ENCODE assay signal across 1 cellular context in the genomic region with DNA sequence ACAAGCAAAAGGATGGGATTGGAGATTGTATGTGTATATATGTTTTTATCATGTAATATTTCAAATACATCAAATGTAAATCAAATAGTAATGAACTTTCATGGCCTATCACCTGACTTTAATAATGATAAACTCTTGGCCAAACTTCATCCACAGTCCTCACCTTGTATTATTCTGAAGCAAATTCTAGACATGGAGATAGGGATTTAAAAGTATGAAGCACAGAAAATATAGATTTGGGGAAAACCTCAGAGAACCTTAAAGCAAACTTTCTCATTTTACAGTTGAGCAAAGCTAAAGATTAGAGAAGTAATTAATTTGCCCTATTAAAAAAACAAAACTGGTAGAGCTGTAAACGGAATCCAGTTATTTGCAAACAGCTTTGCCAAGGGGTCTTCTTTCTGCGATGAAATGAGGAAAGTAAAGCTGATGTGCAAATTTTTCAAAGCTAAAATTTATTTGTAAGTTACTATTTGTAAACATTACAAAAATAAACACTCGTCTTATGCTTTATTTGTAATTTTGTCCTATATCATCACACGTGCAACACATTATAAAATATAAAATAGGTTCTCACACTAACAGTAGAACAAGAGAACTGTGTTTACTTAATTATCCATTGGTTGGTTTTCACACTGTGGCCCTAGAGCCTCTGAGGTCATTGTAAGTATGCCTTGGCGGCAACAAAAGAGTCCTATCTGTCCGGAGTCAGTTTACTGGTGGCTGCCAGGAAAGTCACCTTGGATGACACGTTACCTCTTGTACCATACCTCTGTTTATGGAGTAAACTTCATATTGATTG.
TF ChIP-seq lines count a peak whose summit lies in the region.

No MANE protein-coding gene starts in this region.

TF ChIP-seq in K562, 482 proteins besides CTCF, POLR2A, EP300 and RAD21 (continued from another document and continues in another):
- TF ChIP-seq, protein P1, sequence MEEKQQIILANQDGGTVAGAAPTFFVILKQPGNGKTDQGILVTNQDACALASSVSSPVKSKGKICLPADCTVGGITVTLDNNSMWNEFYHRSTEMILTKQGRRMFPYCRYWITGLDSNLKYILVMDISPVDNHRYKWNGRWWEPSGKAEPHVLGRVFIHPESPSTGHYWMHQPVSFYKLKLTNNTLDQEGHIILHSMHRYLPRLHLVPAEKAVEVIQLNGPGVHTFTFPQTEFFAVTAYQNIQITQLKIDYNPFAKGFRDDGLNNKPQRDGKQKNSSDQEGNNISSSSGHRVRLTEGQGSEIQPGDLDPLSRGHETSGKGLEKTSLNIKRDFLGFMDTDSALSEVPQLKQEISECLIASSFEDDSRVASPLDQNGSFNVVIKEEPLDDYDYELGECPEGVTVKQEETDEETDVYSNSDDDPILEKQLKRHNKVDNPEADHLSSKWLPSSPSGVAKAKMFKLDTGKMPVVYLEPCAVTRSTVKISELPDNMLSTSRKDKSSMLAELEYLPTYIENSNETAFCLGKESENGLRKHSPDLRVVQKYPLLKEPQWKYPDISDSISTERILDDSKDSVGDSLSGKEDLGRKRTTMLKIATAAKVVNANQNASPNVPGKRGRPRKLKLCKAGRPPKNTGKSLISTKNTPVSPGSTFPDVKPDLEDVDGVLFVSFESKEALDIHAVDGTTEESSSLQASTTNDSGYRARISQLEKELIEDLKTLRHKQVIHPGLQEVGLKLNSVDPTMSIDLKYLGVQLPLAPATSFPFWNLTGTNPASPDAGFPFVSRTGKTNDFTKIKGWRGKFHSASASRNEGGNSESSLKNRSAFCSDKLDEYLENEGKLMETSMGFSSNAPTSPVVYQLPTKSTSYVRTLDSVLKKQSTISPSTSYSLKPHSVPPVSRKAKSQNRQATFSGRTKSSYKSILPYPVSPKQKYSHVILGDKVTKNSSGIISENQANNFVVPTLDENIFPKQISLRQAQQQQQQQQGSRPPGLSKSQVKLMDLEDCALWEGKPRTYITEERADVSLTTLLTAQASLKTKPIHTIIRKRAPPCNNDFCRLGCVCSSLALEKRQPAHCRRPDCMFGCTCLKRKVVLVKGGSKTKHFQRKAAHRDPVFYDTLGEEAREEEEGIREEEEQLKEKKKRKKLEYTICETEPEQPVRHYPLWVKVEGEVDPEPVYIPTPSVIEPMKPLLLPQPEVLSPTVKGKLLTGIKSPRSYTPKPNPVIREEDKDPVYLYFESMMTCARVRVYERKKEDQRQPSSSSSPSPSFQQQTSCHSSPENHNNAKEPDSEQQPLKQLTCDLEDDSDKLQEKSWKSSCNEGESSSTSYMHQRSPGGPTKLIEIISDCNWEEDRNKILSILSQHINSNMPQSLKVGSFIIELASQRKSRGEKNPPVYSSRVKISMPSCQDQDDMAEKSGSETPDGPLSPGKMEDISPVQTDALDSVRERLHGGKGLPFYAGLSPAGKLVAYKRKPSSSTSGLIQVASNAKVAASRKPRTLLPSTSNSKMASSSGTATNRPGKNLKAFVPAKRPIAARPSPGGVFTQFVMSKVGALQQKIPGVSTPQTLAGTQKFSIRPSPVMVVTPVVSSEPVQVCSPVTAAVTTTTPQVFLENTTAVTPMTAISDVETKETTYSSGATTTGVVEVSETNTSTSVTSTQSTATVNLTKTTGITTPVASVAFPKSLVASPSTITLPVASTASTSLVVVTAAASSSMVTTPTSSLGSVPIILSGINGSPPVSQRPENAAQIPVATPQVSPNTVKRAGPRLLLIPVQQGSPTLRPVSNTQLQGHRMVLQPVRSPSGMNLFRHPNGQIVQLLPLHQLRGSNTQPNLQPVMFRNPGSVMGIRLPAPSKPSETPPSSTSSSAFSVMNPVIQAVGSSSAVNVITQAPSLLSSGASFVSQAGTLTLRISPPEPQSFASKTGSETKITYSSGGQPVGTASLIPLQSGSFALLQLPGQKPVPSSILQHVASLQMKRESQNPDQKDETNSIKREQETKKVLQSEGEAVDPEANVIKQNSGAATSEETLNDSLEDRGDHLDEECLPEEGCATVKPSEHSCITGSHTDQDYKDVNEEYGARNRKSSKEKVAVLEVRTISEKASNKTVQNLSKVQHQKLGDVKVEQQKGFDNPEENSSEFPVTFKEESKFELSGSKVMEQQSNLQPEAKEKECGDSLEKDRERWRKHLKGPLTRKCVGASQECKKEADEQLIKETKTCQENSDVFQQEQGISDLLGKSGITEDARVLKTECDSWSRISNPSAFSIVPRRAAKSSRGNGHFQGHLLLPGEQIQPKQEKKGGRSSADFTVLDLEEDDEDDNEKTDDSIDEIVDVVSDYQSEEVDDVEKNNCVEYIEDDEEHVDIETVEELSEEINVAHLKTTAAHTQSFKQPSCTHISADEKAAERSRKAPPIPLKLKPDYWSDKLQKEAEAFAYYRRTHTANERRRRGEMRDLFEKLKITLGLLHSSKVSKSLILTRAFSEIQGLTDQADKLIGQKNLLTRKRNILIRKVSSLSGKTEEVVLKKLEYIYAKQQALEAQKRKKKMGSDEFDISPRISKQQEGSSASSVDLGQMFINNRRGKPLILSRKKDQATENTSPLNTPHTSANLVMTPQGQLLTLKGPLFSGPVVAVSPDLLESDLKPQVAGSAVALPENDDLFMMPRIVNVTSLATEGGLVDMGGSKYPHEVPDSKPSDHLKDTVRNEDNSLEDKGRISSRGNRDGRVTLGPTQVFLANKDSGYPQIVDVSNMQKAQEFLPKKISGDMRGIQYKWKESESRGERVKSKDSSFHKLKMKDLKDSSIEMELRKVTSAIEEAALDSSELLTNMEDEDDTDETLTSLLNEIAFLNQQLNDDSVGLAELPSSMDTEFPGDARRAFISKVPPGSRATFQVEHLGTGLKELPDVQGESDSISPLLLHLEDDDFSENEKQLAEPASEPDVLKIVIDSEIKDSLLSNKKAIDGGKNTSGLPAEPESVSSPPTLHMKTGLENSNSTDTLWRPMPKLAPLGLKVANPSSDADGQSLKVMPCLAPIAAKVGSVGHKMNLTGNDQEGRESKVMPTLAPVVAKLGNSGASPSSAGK (IDR thresholded peaks at IDR 0.05) = peak; percentile 38; the same call in 1 of the 2 replicates
- no peak for TF ChIP-seq MYNN (IDR thresholded peaks at IDR 0.05)
- TF ChIP-seq MYNN (CRISPR knock-in tag; IDR thresholded peaks at IDR 0.05) = no peak
- no peak for TF ChIP-seq MCM5 (IDR thresholded peaks at IDR 0.05; ENCODE audit: low read depth)
- TF ChIP-seq, protein P2, sequence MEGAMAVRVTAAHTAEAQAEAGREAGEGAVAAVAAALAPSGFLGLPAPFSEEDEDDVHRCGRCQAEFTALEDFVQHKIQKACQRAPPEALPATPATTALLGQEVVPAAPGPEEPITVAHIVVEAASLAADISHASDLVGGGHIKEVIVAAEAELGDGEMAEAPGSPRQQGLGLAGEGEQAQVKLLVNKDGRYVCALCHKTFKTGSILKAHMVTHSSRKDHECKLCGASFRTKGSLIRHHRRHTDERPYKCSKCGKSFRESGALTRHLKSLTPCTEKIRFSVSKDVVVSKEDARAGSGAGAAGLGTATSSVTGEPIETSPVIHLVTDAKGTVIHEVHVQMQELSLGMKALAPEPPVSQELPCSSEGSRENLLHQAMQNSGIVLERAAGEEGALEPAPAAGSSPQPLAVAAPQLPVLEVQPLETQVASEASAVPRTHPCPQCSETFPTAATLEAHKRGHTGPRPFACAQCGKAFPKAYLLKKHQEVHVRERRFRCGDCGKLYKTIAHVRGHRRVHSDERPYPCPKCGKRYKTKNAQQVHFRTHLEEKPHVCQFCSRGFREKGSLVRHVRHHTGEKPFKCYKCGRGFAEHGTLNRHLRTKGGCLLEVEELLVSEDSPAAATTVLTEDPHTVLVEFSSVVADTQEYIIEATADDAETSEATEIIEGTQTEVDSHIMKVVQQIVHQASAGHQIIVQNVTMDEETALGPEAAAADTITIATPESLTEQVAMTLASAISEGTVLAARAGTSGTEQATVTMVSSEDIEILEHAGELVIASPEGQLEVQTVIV (CRISPR knock-in tag; IDR thresholded peaks at IDR 0.05; ENCODE audit: borderline replicate concordance) = no peak
- no peak for TF ChIP-seq ZNF143 (CRISPR knock-in tag; IDR thresholded peaks at IDR 0.05)
- TF ChIP-seq, protein P3, sequence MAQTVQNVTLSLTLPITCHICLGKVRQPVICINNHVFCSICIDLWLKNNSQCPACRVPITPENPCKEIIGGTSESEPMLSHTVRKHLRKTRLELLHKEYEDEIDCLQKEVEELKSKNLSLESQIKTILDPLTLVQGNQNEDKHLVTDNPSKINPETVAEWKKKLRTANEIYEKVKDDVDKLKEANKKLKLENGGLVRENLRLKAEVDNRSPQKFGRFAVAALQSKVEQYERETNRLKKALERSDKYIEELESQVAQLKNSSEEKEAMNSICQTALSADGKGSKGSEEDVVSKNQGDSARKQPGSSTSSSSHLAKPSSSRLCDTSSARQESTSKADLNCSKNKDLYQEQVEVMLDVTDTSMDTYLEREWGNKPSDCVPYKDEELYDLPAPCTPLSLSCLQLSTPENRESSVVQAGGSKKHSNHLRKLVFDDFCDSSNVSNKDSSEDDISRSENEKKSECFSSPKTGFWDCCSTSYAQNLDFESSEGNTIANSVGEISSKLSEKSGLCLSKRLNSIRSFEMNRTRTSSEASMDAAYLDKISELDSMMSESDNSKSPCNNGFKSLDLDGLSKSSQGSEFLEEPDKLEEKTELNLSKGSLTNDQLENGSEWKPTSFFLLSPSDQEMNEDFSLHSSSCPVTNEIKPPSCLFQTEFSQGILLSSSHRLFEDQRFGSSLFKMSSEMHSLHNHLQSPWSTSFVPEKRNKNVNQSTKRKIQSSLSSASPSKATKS (CRISPR knock-in tag; IDR thresholded peaks at IDR 0.05) = no peak
- TF ChIP-seq JUND (IDR thresholded peaks at IDR 0.05; ENCODE audit: borderline replicate concordance, low read depth, low read length) = peak; percentile 54; the same call in 1 of the 2 replicates
- TF ChIP-seq JUND (tag; IDR thresholded peaks at IDR 0.05; ENCODE audit: borderline replicate concordance, low read depth, low read length) = peak; percentile 74; the same call in 1 of the 3 replicates
- TF ChIP-seq SUPT5H (IDR thresholded peaks at IDR 0.05) = peak; percentile 45
- TF ChIP-seq SOX6 (IDR thresholded peaks at IDR 0.05) = peak; percentile 58
- TF ChIP-seq, protein P4, sequence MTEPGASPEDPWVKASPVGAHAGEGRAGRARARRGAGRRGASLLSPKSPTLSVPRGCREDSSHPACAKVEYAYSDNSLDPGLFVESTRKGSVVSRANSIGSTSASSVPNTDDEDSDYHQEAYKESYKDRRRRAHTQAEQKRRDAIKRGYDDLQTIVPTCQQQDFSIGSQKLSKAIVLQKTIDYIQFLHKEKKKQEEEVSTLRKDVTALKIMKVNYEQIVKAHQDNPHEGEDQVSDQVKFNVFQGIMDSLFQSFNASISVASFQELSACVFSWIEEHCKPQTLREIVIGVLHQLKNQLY (CRISPR knock-in tag; conservative IDR thresholded peaks at IDR 0.05) = no peak
- TF ChIP-seq ATF1 (CRISPR knock-in tag; IDR thresholded peaks at IDR 0.05) = no peak
- no peak; the same call in 1 of the 2 replicates for TF ChIP-seq ATF1 (tag; IDR thresholded peaks at IDR 0.05)
- TF ChIP-seq SIN3A (IDR thresholded peaks at IDR 0.05; ENCODE audit: borderline replicate concordance in 2 of 2, control insufficient read depth in 1 of 2, low read depth in 2 of 2, low read length in 2 of 2) = no peak
- TF ChIP-seq, protein P5, sequence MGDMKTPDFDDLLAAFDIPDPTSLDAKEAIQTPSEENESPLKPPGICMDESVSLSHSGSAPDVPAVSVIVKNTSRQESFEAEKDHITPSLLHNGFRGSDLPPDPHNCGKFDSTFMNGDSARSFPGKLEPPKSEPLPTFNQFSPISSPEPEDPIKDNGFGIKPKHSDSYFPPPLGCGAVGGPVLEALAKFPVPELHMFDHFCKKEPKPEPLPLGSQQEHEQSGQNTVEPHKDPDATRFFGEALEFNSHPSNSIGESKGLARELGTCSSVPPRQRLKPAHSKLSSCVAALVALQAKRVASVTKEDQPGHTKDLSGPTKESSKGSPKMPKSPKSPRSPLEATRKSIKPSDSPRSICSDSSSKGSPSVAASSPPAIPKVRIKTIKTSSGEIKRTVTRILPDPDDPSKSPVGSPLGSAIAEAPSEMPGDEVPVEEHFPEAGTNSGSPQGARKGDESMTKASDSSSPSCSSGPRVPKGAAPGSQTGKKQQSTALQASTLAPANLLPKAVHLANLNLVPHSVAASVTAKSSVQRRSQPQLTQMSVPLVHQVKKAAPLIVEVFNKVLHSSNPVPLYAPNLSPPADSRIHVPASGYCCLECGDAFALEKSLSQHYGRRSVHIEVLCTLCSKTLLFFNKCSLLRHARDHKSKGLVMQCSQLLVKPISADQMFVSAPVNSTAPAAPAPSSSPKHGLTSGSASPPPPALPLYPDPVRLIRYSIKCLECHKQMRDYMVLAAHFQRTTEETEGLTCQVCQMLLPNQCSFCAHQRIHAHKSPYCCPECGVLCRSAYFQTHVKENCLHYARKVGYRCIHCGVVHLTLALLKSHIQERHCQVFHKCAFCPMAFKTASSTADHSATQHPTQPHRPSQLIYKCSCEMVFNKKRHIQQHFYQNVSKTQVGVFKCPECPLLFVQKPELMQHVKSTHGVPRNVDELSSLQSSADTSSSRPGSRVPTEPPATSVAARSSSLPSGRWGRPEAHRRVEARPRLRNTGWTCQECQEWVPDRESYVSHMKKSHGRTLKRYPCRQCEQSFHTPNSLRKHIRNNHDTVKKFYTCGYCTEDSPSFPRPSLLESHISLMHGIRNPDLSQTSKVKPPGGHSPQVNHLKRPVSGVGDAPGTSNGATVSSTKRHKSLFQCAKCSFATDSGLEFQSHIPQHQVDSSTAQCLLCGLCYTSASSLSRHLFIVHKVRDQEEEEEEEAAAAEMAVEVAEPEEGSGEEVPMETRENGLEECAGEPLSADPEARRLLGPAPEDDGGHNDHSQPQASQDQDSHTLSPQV (IDR thresholded peaks at IDR 0.05) = peak; percentile 92
- 0 out of 2 replicates have a peak, but pooled peaks have one; percentile 2 for TF ChIP-seq TEAD2 (tag; IDR thresholded peaks at IDR 0.05)
- TF ChIP-seq PML (IDR thresholded peaks at IDR 0.05; ENCODE audit: low read length) = peak; percentile 59
- TF ChIP-seq HNRNPK (IDR thresholded peaks at IDR 0.05; ENCODE audit: low read depth, low read length, poor library complexity, severe bottlenecking) = no peak
- 0 out of 2 replicates have a peak, but pooled peaks have one; percentile 35 for TF ChIP-seq PYGO2 (tag; IDR thresholded peaks at IDR 0.05)
- TF ChIP-seq, protein P6, sequence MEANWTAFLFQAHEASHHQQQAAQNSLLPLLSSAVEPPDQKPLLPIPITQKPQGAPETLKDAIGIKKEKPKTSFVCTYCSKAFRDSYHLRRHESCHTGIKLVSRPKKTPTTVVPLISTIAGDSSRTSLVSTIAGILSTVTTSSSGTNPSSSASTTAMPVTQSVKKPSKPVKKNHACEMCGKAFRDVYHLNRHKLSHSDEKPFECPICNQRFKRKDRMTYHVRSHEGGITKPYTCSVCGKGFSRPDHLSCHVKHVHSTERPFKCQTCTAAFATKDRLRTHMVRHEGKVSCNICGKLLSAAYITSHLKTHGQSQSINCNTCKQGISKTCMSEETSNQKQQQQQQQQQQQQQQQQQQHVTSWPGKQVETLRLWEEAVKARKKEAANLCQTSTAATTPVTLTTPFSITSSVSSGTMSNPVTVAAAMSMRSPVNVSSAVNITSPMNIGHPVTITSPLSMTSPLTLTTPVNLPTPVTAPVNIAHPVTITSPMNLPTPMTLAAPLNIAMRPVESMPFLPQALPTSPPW (CRISPR knock-in tag; IDR thresholded peaks at IDR 0.05) = peak; percentile 17; the same call in 1 of the 2 replicates
- no peak for TF ChIP-seq ZNF764 (CRISPR knock-in tag; IDR thresholded peaks at IDR 0.05; ENCODE audit: low read depth)
- 0 out of 2 replicates have a peak, but pooled peaks have one; percentile 4 for TF ChIP-seq CREB1 (IDR thresholded peaks at IDR 0.05)
- no peak for TF ChIP-seq CREB1 (CRISPR knock-in tag; IDR thresholded peaks at IDR 0.05)
- peak in 1 of 2 experiments; percentile 25; a peak in 1 of 4 replicates for TF ChIP-seq FOXA3 (CRISPR knock-in tag; conservative IDR thresholded peaks at IDR 0.05 in 1 of 2, IDR thresholded peaks at IDR 0.05 in 1 of 2)
- TF ChIP-seq, protein P7, sequence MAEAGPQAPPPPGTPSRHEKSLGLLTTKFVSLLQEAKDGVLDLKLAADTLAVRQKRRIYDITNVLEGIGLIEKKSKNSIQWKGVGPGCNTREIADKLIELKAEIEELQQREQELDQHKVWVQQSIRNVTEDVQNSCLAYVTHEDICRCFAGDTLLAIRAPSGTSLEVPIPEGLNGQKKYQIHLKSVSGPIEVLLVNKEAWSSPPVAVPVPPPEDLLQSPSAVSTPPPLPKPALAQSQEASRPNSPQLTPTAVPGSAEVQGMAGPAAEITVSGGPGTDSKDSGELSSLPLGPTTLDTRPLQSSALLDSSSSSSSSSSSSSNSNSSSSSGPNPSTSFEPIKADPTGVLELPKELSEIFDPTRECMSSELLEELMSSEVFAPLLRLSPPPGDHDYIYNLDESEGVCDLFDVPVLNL (CRISPR knock-in tag; IDR thresholded peaks at IDR 0.05; ENCODE audit: low read depth) = no peak
